ENCODE assay signal across 1 cellular context in the genomic region with DNA sequence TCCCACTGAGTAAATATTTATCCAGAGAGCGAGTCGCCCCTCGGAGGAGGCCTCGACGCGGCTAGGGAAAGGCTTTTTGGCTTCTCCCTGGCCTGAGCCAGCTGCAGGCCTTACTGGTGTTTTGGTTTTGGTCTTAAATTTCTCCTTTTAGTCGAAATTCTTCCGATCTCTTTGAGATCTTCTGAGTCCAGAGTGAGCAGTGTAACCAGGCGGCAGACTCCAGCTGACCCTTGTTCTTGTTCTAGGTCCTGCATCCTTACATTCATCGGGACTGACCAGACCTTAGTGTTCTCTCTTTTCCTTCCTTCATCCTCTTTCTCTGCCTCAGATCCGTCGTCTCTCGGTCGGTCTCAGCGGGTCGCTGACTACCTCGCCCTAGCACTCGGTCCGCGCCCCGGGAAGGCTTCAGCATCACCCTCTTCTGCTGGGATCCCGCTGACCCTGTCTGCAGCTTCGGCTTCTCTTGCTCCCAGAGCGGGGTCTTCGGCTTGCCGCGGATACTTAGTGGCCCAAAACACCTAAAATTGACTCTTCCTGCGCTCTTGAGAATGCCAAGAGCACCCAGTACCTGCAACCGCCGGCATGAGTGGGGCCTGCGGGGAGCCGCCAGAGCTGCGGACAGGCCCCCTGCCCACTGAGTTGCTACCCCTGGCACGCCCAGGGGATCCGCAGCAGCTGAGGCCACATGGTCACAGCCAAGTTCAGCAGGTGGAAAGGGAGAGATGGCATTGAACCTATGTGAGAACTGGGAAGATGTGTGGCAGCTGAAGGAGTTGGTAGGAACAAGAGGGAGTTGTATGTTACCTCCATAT.
TF ChIP-seq lines count a peak whose summit lies in the region.

No MANE protein-coding gene starts in this region.

TF ChIP-seq in H1, 55 proteins besides CTCF, POLR2A, EP300 and RAD21:
- TF ChIP-seq JUND (IDR thresholded peaks at IDR 0.05; ENCODE audit: low read length) (no peak), SIX5 (IDR thresholded peaks at IDR 0.05; ENCODE audit: low read depth, low read length) (no peak), CHD1 (IDR thresholded peaks at IDR 0.05; ENCODE audit: low read depth, low read length) (no peak), RNF2 (IDR thresholded peaks at IDR 0.05; ENCODE audit: borderline replicate concordance, low read depth, low read length, missing control alignments, poor library complexity, severe bottlenecking) (peak; percentile 83), FOSL1 (IDR thresholded peaks at IDR 0.05; ENCODE audit: insufficient read depth, low read depth, low read length) (no peak), JUN (IDR thresholded peaks at IDR 0.05; ENCODE audit: low read depth, low read length) (no peak), RXRA (IDR thresholded peaks at IDR 0.05; ENCODE audit: insufficient read depth, low read depth, low read length) (no peak), CHD2 (IDR thresholded peaks at IDR 0.05; ENCODE audit: low read length) (no peak), SIRT6 (IDR thresholded peaks at IDR 0.05; ENCODE audit: low read length) (no peak), BCL11A (IDR thresholded peaks at IDR 0.05; ENCODE audit: low read depth in 2 of 2, low read length in 2 of 2) (no peak), SIN3A (conservative IDR thresholded peaks at IDR 0.05 in 1 of 2, IDR thresholded peaks at IDR 0.05 in 1 of 2; ENCODE audit: low read depth in 1 of 2, low read length in 2 of 2) (no peak), PHF8 (conservative IDR thresholded peaks at IDR 0.05; ENCODE audit: low read depth, low read length) (no peak), KDM1A (IDR thresholded peaks at IDR 0.05; ENCODE audit: borderline replicate concordance, low read length) (no peak), SP4 (IDR thresholded peaks at IDR 0.05; ENCODE audit: low read length) (no peak), NANOG (IDR thresholded peaks at IDR 0.05; ENCODE audit: insufficient read depth, low read depth, low read length, poor library complexity, severe bottlenecking) (no peak), KDM4A (IDR thresholded peaks at IDR 0.05; ENCODE audit: low read depth, low read length, severe bottlenecking) (no peak), CREB1 (IDR thresholded peaks at IDR 0.05) (no peak), SUZ12 (IDR thresholded peaks at IDR 0.05; ENCODE audit: low read length) (peak; percentile 78; the same call in 1 of the 2 replicates), TAF1 (IDR thresholded peaks at IDR 0.05; ENCODE audit: low read depth, low read length) (no peak), POU5F1 (IDR thresholded peaks at IDR 0.05; ENCODE audit: low read depth, low read length) (no peak), NRF1 (IDR thresholded peaks at IDR 0.05; ENCODE audit: low read depth, low read length) (no peak), CBX8 (IDR thresholded peaks at IDR 0.05; ENCODE audit: borderline replicate concordance, low read depth, low read length) (0 out of 2 replicates have a peak, but pooled peaks have one; percentile 36), BACH1 (IDR thresholded peaks at IDR 0.05; ENCODE audit: low read length) (no peak), SRF (IDR thresholded peaks at IDR 0.05; ENCODE audit: low read depth, low read length) (no peak), EZH2 (IDR thresholded peaks at IDR 0.05; ENCODE audit: low read depth, low read length, severe bottlenecking) (peak; percentile 82), SP1 (IDR thresholded peaks at IDR 0.05; ENCODE audit: low read depth, low read length) (0 out of 2 replicates have a peak, but pooled peaks have one; percentile 25)
- TF ChIP-seq, protein P1, sequence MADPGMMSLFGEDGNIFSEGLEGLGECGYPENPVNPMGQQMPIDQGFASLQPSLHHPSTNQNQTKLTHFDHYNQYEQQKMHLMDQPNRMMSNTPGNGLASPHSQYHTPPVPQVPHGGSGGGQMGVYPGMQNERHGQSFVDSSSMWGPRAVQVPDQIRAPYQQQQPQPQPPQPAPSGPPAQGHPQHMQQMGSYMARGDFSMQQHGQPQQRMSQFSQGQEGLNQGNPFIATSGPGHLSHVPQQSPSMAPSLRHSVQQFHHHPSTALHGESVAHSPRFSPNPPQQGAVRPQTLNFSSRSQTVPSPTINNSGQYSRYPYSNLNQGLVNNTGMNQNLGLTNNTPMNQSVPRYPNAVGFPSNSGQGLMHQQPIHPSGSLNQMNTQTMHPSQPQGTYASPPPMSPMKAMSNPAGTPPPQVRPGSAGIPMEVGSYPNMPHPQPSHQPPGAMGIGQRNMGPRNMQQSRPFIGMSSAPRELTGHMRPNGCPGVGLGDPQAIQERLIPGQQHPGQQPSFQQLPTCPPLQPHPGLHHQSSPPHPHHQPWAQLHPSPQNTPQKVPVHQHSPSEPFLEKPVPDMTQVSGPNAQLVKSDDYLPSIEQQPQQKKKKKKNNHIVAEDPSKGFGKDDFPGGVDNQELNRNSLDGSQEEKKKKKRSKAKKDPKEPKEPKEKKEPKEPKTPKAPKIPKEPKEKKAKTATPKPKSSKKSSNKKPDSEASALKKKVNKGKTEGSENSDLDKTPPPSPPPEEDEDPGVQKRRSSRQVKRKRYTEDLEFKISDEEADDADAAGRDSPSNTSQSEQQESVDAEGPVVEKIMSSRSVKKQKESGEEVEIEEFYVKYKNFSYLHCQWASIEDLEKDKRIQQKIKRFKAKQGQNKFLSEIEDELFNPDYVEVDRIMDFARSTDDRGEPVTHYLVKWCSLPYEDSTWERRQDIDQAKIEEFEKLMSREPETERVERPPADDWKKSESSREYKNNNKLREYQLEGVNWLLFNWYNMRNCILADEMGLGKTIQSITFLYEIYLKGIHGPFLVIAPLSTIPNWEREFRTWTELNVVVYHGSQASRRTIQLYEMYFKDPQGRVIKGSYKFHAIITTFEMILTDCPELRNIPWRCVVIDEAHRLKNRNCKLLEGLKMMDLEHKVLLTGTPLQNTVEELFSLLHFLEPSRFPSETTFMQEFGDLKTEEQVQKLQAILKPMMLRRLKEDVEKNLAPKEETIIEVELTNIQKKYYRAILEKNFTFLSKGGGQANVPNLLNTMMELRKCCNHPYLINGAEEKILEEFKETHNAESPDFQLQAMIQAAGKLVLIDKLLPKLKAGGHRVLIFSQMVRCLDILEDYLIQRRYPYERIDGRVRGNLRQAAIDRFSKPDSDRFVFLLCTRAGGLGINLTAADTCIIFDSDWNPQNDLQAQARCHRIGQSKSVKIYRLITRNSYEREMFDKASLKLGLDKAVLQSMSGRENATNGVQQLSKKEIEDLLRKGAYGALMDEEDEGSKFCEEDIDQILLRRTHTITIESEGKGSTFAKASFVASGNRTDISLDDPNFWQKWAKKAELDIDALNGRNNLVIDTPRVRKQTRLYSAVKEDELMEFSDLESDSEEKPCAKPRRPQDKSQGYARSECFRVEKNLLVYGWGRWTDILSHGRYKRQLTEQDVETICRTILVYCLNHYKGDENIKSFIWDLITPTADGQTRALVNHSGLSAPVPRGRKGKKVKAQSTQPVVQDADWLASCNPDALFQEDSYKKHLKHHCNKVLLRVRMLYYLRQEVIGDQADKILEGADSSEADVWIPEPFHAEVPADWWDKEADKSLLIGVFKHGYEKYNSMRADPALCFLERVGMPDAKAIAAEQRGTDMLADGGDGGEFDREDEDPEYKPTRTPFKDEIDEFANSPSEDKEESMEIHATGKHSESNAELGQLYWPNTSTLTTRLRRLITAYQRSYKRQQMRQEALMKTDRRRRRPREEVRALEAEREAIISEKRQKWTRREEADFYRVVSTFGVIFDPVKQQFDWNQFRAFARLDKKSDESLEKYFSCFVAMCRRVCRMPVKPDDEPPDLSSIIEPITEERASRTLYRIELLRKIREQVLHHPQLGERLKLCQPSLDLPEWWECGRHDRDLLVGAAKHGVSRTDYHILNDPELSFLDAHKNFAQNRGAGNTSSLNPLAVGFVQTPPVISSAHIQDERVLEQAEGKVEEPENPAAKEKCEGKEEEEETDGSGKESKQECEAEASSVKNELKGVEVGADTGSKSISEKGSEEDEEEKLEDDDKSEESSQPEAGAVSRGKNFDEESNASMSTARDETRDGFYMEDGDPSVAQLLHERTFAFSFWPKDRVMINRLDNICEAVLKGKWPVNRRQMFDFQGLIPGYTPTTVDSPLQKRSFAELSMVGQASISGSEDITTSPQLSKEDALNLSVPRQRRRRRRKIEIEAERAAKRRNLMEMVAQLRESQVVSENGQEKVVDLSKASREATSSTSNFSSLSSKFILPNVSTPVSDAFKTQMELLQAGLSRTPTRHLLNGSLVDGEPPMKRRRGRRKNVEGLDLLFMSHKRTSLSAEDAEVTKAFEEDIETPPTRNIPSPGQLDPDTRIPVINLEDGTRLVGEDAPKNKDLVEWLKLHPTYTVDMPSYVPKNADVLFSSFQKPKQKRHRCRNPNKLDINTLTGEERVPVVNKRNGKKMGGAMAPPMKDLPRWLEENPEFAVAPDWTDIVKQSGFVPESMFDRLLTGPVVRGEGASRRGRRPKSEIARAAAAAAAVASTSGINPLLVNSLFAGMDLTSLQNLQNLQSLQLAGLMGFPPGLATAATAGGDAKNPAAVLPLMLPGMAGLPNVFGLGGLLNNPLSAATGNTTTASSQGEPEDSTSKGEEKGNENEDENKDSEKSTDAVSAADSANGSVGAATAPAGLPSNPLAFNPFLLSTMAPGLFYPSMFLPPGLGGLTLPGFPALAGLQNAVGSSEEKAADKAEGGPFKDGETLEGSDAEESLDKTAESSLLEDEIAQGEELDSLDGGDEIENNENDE (IDR thresholded peaks at IDR 0.05; ENCODE audit: insufficient replicate concordance, low read length): no peak
- TF ChIP-seq, protein P2, sequence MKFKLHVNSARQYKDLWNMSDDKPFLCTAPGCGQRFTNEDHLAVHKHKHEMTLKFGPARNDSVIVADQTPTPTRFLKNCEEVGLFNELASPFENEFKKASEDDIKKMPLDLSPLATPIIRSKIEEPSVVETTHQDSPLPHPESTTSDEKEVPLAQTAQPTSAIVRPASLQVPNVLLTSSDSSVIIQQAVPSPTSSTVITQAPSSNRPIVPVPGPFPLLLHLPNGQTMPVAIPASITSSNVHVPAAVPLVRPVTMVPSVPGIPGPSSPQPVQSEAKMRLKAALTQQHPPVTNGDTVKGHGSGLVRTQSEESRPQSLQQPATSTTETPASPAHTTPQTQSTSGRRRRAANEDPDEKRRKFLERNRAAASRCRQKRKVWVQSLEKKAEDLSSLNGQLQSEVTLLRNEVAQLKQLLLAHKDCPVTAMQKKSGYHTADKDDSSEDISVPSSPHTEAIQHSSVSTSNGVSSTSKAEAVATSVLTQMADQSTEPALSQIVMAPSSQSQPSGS (IDR thresholded peaks at IDR 0.05; ENCODE audit: low read length): no peak
- TF ChIP-seq, protein P3, sequence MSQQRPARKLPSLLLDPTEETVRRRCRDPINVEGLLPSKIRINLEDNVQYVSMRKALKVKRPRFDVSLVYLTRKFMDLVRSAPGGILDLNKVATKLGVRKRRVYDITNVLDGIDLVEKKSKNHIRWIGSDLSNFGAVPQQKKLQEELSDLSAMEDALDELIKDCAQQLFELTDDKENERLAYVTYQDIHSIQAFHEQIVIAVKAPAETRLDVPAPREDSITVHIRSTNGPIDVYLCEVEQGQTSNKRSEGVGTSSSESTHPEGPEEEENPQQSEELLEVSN (IDR thresholded peaks at IDR 0.05): no peak
